In genomic region chr1:230536641-230537155, GRCh38 we compare ENCODE assay signal across 14 cellular contexts.
DNase-seq lines count a peak whose midpoint lies in the region; TF ChIP-seq lines count a peak whose summit lies in the region.
"Had no signal": no experiment of that assay in that cellular context is flagged by ENCODE, and none has a peak within 500 bp of the region (broad histone marks: within the 10 kb centered on the region; RNA-seq: fewer than 3 reads in every experiment).

No MANE protein-coding gene starts in this region.

- peaks cover 6% of the 10 kb centered on the region for H3K36me3 Mint-ChIP-seq in nephron progenitor cell (ENCODE audit: low read depth)
- H3K36me3 Mint-ChIP-seq: CD14-positive monocyte; CD8-positive, alpha-beta T cell had no signal

- no peaks in the 10 kb centered on the region for H3K36me3 ChIP-seq in ectodermal cell (ENCODE audit: control insufficient read depth, insufficient read depth, low read length)

- H3K9me3 ChIP-seq in ectodermal cell (ENCODE audit: control insufficient read depth, low read length) = peaks cover 2% of the 10 kb centered on the region

- H3K27me3 ChIP-seq in ectodermal cell (ENCODE audit: control insufficient read depth, insufficient read depth, low read length, poor library complexity, severe bottlenecking) = no peaks in the 10 kb centered on the region

- no peaks in the 10 kb centered on the region for H3K4me1 Mint-ChIP-seq in nephron progenitor cell
- H3K4me1 Mint-ChIP-seq: CD14-positive monocyte had no signal

- H3K4me1 ChIP-seq in ectodermal cell (ENCODE audit: control insufficient read depth, insufficient read depth, low read length) = peaks cover 13% of the 10 kb centered on the region
- H3K4me1 ChIP-seq: A549 had no signal

- no peak overlapping the region for H3K4me3 ChIP-seq in ectodermal cell (ENCODE audit: insufficient read depth, low read depth, low read length)
- H3K4me3 ChIP-seq: A549, GM12878 had no signal

- H3K4me3 Mint-ChIP-seq in nephron progenitor cell = no peak overlapping the region
- H3K4me3 Mint-ChIP-seq: CD14-positive monocyte; CD8-positive, alpha-beta T cell; HFFc6 had no signal

- H3K27ac ChIP-seq in ectodermal cell (ENCODE audit: insufficient read depth, low read depth, low read length, poor library complexity, severe bottlenecking) = peak overlapping the region; percentile 55
- H3K27ac ChIP-seq: A549 had no signal

- TF ChIP-seq CTCF in nephron progenitor cell (IDR thresholded peaks at IDR 0.05) = no peak

- H3K27ac Mint-ChIP-seq in nephron progenitor cell = peak overlapping the region; percentile 23
- H3K27ac Mint-ChIP-seq: CD14-positive monocyte; CD8-positive, alpha-beta T cell; HFFc6 had no signal

- DNase-seq in NCI-H1694 (lab: John Stamatoyannopoulos, UW) (peak; percentile 80), NCI-H2171 treated with DMSO at 0.1 percent for 48 hours (lab: John Stamatoyannopoulos, UW) (peak; percentile 70), nephron progenitor cell (no peak), NCI-H2227 (lab: John Stamatoyannopoulos, UW; ENCODE audit: unreplicated experiment) (no peak), NCI-H1105 treated with DMSO at 0.1 percent for 48 hours (lab: John Stamatoyannopoulos, UW) (no peak)
- no peak for DNase-seq in stimulated activated CD4-positive, alpha-beta T cell treated with anti-CD3 and anti-CD28 coated beads, Interleukin-1b, Interleukin-23, amount 100 ng/mL, for 48 hours
- DNase-seq: CD8-positive, alpha-beta T cell; COR-L47; HCEC 1CT; HFFc6 had no signal

- peaks cover 28% of the 10 kb centered on the region for H3K9me3 Mint-ChIP-seq in nephron progenitor cell

- peaks cover 16% of the 10 kb centered on the region for H3K27me3 Mint-ChIP-seq in nephron progenitor cell (ENCODE audit: low read depth, poor library complexity)

- 38 to 53% methylated on average over 1 of the region's 1 CpG for WGBS in ectodermal cell, 2 experiments

Comparison
In these comparisons a context has a peak if more than half of its experiments do, and no peak if none do; other contexts are left out.
1. DNase-seq: peak in NCI-H1694 (single experiment) and NCI-H2171 treated with DMSO at 0.1 percent for 48 hours (single experiment); none in nephron progenitor cell (single experiment), NCI-H2227 (single experiment), NCI-H1105 treated with DMSO at 0.1 percent for 48 hours (single experiment) and stimulated activated CD4-positive, alpha-beta T cell treated with anti-CD3 and anti-CD28 coated beads, Interleukin-1b, Interleukin-23, amount 100 ng/mL, for 48 hours (single experiment).